27 cellular contexts compared by ENCODE assay signal in genomic region chr15:49223536-49224274, GRCh38.
DNase-seq lines count a peak whose midpoint lies in the region; ATAC-seq and FAIRE-seq lines count a peak whose summit lies in the region.
"Had no signal": no experiment of that assay in that cellular context is flagged by ENCODE, and none has a peak within 500 bp of the region (broad histone marks: within the 10 kb centered on the region; RNA-seq: fewer than 3 reads in every experiment).

No MANE protein-coding gene starts in this region.

- peak; percentile 67 for FAIRE-seq in endometrium (lab: Jason Lieb, UNC)
- FAIRE-seq: frontal cortex had no signal

- H3K9ac ChIP-seq in SK-N-MC (ENCODE audit: insufficient read length): no peak overlapping the region

- peaks cover 7% of the 10 kb centered on the region; the same call in 1 of the 2 replicates for H3K36me3 ChIP-seq in SK-N-MC (ENCODE audit: insufficient read depth, low read length)
- H3K36me3 ChIP-seq: WERI-Rb-1 had no signal

- no peak for ATAC-seq in GM18519 (IDR thresholded peaks at IDR 0.05; ENCODE audit: low FRiP score, unreplicated experiment)
- ATAC-seq: activated naive CD4-positive, alpha-beta T cell treated with anti-CD3 and anti-CD28 coated beads, Interleukin-2, amount 50 U/mL, for 72 hours; natural killer cell treated with Interleukin-12 subunit alpha and Interleukin-12 subunit beta and Interleukin-15 and Interleukin-18, amount 100 ng/mL, for 72 hours; stimulated activated effector memory CD8-positive, alpha-beta T cell treated with anti-CD3 and anti-CD28 coated beads, Interleukin-12 subunit alpha, Interleukin-12 subunit beta, amount 100 ng/mL, for 72 hours had no signal

- peaks cover 4% of the 10 kb centered on the region; the same call in 1 of the 2 replicates for H3K9me3 ChIP-seq in SK-N-MC (ENCODE audit: low read depth, low read length)
- H3K9me3 ChIP-seq: Caco-2, HAP-1 had no signal

- no peak overlapping the region for H3K4me3 ChIP-seq in SK-N-MC
- H3K4me3 ChIP-seq: HAP-1, lung had no signal

- peak; percentile 3 for DNase-seq in DMS53 (lab: John Stamatoyannopoulos, UW)
- no peak for DNase-seq in DMS53 treated with DMSO at 0.1 percent for 48 hours (lab: John Stamatoyannopoulos, UW; ENCODE audit: unreplicated experiment)
- peak; percentile 52 for DNase-seq in SK-N-MC (ENCODE audit: low read depth, low spot score)
- no peak for DNase-seq in NCI-H2107 (lab: John Stamatoyannopoulos, UW)
- no peak for DNase-seq in Kasumi-1 (lab: John Stamatoyannopoulos, UW)
- no peak for DNase-seq in middle frontal gyrus (ENCODE audit: extremely low spot score, low spot score)
- DNase-seq: activated CD4-positive, alpha-beta T cell treated with anti-CD3 and anti-CD28 coated beads for 4 hours; activated CD8-positive, alpha-beta memory T cell treated with anti-CD3 and anti-CD28 coated beads for 24 hours; anterior cingulate cortex; Caco-2; cortex of kidney; effector memory CD4-positive, alpha-beta T cell; erythroblast; MV-4-11; NCI-H1436; NCI-H2081 treated with DMSO at 0.1 percent for 48 hours; trophoblast cell; WERI-Rb-1 had no signal

- H3K27ac ChIP-seq in SK-N-MC: peak overlapping the region; percentile 33
- H3K27ac ChIP-seq: 22Rv1, WERI-Rb-1 had no signal

Comparison
In these comparisons a context has a peak if more than half of its experiments do, and no peak if none do; other contexts are left out.
1. DNase-seq: peak in DMS53 (single experiment) and SK-N-MC (single experiment); none in DMS53 treated with DMSO at 0.1 percent for 48 hours (single experiment), NCI-H2107 (single experiment), Kasumi-1 (0 of 2) and middle frontal gyrus (single experiment).